Comparison of ENCODE assay signal across 15 cellular contexts in the genomic region with DNA sequence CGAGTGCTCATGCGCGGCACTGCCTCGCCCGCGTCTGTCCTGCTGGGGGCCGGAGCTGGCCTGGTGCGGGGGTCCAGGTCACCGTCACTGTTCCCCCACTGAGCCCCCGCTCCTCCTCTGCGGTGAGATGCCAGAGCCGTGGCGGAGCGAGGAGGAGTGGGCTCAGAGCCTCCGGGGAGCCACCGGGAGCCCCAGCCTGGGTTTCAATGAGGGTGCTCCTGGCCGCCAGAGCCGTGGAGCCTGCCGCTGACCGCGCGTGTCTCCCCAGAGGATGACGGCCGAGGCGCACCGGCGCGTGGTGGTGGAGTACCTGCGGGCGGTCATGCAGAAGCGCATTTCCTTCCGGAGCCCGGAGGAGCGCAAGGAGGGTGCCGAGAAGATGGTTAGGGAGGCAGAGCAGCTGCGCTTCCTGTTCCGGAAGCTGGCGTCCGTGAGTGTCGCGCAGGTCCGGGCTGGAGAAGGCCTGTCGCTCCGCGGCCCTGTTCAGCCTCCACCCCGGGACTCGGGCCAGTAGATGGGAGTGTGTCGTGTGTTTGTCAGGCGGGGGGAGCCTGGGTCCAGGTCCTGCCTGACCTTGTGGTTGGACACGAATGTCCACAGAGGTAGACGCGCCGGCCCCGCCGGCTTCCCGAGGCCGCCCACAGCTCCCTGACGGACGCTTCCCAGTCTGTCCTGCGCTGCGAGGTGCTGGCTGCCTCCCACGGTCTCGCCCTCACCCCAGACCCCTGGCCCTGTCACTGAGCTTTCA. TPM values are rescaled to one million over a fixed set of nuclear protein-coding genes. Genes with fewer than 3 reads are reported as not detected.
DNase-seq lines count a peak whose midpoint lies in the region; ATAC-seq and TF ChIP-seq lines count a peak whose summit lies in the region.
"Had no signal": no experiment of that assay in that cellular context is flagged by ENCODE, and none has a peak within 500 bp of the region (broad histone marks: within the 10 kb centered on the region; RNA-seq: fewer than 3 reads in every experiment).

No MANE protein-coding gene starts in this region.

- no peak overlapping the region for H3K23ac ChIP-seq in H9 (ENCODE audit: insufficient read length, low read depth, low read length)

- H3K36me3 Mint-ChIP-seq in H9 (ENCODE audit: insufficient read depth in 1 of 3, low read depth in 3 of 3) (peaks cover 10 to 35% (median 32%) of the 10 kb centered on the region in 3 experiments; a peak in 6 of 7 replicates), glutamatergic neuron (ENCODE audit: unreplicated experiment) (peaks cover 2% of the 10 kb centered on the region)

- no peak for TF ChIP-seq POLR2A in sigmoid colon (IDR thresholded peaks at IDR 0.05)

- H3K27ac Mint-ChIP-seq in H9 (peak overlapping the region in 2 of 3 experiments; percentile 65 to 79; a peak in 2 of 7 replicates), glutamatergic neuron (ENCODE audit: unreplicated experiment) (no peak overlapping the region)
- H3K27ac Mint-ChIP-seq: mesothelial cell of epicardium had no signal

- H3K27ac ChIP-seq in H9 (ENCODE audit: insufficient read length, low read depth, low read length) (no peak overlapping the region), sigmoid colon (no peak overlapping the region)
- H3K27ac ChIP-seq: 22Rv1, esophagus squamous epithelium had no signal

- no peak overlapping the region for H2BK120ac ChIP-seq in H9 (ENCODE audit: low read depth, low read length, poor library complexity, severe bottlenecking)

- no peaks in the 10 kb centered on the region for H3K79me1 ChIP-seq in H9 (ENCODE audit: insufficient read depth, low read depth, low read length, poor library complexity, severe bottlenecking)

- peak; percentile 30 for DNase-seq in activated CD4-positive, CD25-positive, alpha-beta regulatory T cell treated with anti-CD3 and anti-CD28 coated beads, Interleukin-2, amount 50 U/mL, for 72 hours
- no peak for DNase-seq in H9
- peak; percentile 12 for DNase-seq in glutamatergic neuron
- peak; percentile 61 for DNase-seq in sigmoid colon
- no peak for DNase-seq in Kasumi-1 (lab: John Stamatoyannopoulos, UW)
- DNase-seq in NCI-H1417 (lab: John Stamatoyannopoulos, UW), result no peak
- DNase-seq in GM19238 (ENCODE audit: insufficient read length, low spot score), result no peak
- DNase-seq: C1 segment of cervical spinal cord, esophagus squamous epithelium, NCI-H2107, NCI-H526 treated with DMSO at 0.1 percent for 48 hours, SW 1271 had no signal

- no peak overlapping the region for H4K91ac ChIP-seq in H9 (ENCODE audit: insufficient read length, low read depth, low read length)

- no peak overlapping the region for H3K4me3 ChIP-seq in sigmoid colon

- H3K27me3 Mint-ChIP-seq in H9 (ENCODE audit: low read depth) (no peaks in the 10 kb centered on the region), glutamatergic neuron (ENCODE audit: unreplicated experiment) (peaks cover 1% of the 10 kb centered on the region)

- H3K27me3 ChIP-seq in H9 (ENCODE audit: insufficient read depth, low read length), result no peaks in the 10 kb centered on the region
- no peaks in the 10 kb centered on the region for H3K27me3 ChIP-seq in sigmoid colon
- H3K27me3 ChIP-seq: esophagus squamous epithelium had no signal

- no peak overlapping the region for H2BK5ac ChIP-seq in H9 (ENCODE audit: insufficient read length, low read length)

- no peak overlapping the region for H4K5ac ChIP-seq in H9 (ENCODE audit: insufficient read length, low read depth, low read length)

- H2BK15ac ChIP-seq in H9 (ENCODE audit: low read depth, low read length), result no peak overlapping the region

- no peak for TF ChIP-seq CTCF in H9 (conservative IDR thresholded peaks at IDR 0.05)
- no peak for TF ChIP-seq CTCF in glutamatergic neuron (IDR thresholded peaks at IDR 0.05; ENCODE audit: partially characterized antibody, unreplicated experiment)
- TF ChIP-seq CTCF in sigmoid colon (IDR thresholded peaks at IDR 0.05), result no peak

- no peaks in the 10 kb centered on the region for H3K9me3 ChIP-seq in H9 (ENCODE audit: control insufficient read depth, low read depth, low read length)
- H3K9me3 ChIP-seq in sigmoid colon, result no peaks in the 10 kb centered on the region
- H3K9me3 ChIP-seq: esophagus squamous epithelium had no signal

- WGBS in H9 (ENCODE audit: extremely low coverage, insufficient read length, low lambda C conversion rate), result no CpG with 5 or more reads among the region's 63 CpGs
- 95 to 96% methylated on average over 63 of the region's 63 CpGs for WGBS in sigmoid colon, 2 donors

- H4K8ac ChIP-seq in H9 (replicated peaks; ENCODE audit: insufficient read length, low read depth, low read length), result no peak overlapping the region

- ATAC-seq in activated CD4-positive, CD25-positive, alpha-beta regulatory T cell treated with anti-CD3 and anti-CD28 coated beads, Interleukin-2, amount 50 U/mL, for 24 hours, result no peak

- H3T11ph ChIP-seq in H9 (ENCODE audit: low read length), result no peak overlapping the region

- intact Hi-C loops in sigmoid colon (cut with DNase I), result no loop called here

- no peaks in the 10 kb centered on the region for H3K23me2 ChIP-seq in H9 (ENCODE audit: insufficient read length, low read depth, low read length, poor library complexity, severe bottlenecking)

- no peak overlapping the region for H2BK12ac ChIP-seq in H9 (ENCODE audit: insufficient read length, low read depth, low read length)

- H3K4me1 Mint-ChIP-seq in H9 (no peaks in the 10 kb centered on the region), glutamatergic neuron (ENCODE audit: low read depth, unreplicated experiment) (no peaks in the 10 kb centered on the region)
- H3K4me1 Mint-ChIP-seq: mesothelial cell of epicardium had no signal

- H3K4ac ChIP-seq in H9 (ENCODE audit: low read depth, low read length), result no peak overlapping the region

- H2BK20ac ChIP-seq in H9 (ENCODE audit: low read depth, low read length, poor library complexity, severe bottlenecking), result no peak overlapping the region

- H3K36me3 ChIP-seq in sigmoid colon, result peaks cover 5 to 74% (median 40%) of the 10 kb centered on the region in 4 donors

- no peak overlapping the region for H2AFZ ChIP-seq in H9 (ENCODE audit: low read length)

- H3K9ac ChIP-seq in H9 (ENCODE audit: extremely low read depth, insufficient read length, low read length), result no peak overlapping the region

- no peaks in the 10 kb centered on the region for H3K9me3 Mint-ChIP-seq in H9
- no peaks in the 10 kb centered on the region for H3K9me3 Mint-ChIP-seq in glutamatergic neuron (ENCODE audit: unreplicated experiment)
- H3K9me3 Mint-ChIP-seq: mesothelial cell of epicardium had no signal

- no peak for TF ChIP-seq EP300 in sigmoid colon (IDR thresholded peaks at IDR 0.05)

- H3K14ac ChIP-seq in H9 (ENCODE audit: insufficient read depth, low read length), result no peak overlapping the region

- H3K56ac ChIP-seq in H9 (ENCODE audit: insufficient read length, low read depth, low read length), result no peak overlapping the region

- no peaks in the 10 kb centered on the region for H4K20me1 ChIP-seq in H9 (ENCODE audit: control insufficient read depth, insufficient read depth, insufficient read length)

- no peaks in the 10 kb centered on the region for H3K79me2 ChIP-seq in H9 (ENCODE audit: insufficient read depth, low read length)

- H3K18ac ChIP-seq in H9 (ENCODE audit: insufficient read length, low read depth, low read length), result no peak overlapping the region

- no peaks in the 10 kb centered on the region for H3K4me1 ChIP-seq in H9 (ENCODE audit: insufficient read depth, low read length)
- no peaks in the 10 kb centered on the region for H3K4me1 ChIP-seq in sigmoid colon
- H3K4me1 ChIP-seq: esophagus squamous epithelium had no signal

- no peak overlapping the region for H3K4me2 ChIP-seq in H9 (ENCODE audit: insufficient read depth, insufficient read length, low read length)

- no peak overlapping the region for H2AK5ac ChIP-seq in H9 (ENCODE audit: insufficient read length, low read length)

- H3K4me3 Mint-ChIP-seq in H9, result no peak overlapping the region
- H3K4me3 Mint-ChIP-seq in glutamatergic neuron (ENCODE audit: unreplicated experiment), result no peak overlapping the region
- H3K4me3 Mint-ChIP-seq: mesothelial cell of epicardium had no signal

RNA-seq across cellular contexts. Expression of a gene that starts 22.0 kb away (rescaled TPM):
- total RNA-seq in H9 (2021), result 36.7 and 37.6 TPM in 2 replicates
- total RNA-seq in glutamatergic neuron (ENCODE audit: unreplicated experiment), result 55.4 TPM
- total RNA-seq in sigmoid colon, result 10 to 100 TPM; 45.7 to 68.7 (median 48.5) TPM
- 10 to 100 TPM; 18.6 to 60.9 (median 36.1) TPM for polyA plus RNA-seq in sigmoid colon

RNA-seq across cellular contexts. Expression of a gene that starts 59.2 kb away (rescaled TPM):
- 0.75 and 0.85 TPM in 2 replicates for total RNA-seq in H9 (2021)
- total RNA-seq in glutamatergic neuron (ENCODE audit: unreplicated experiment), result 1.1 TPM
- 1 to 10 TPM in 3 of 4 donors, under 1 TPM in 1; 0.83 to 2.5 (median 2.4) TPM for total RNA-seq in sigmoid colon
- 10 to 100 TPM; 12.0 to 51.3 (median 19.9) TPM for polyA plus RNA-seq in sigmoid colon

Comparison
In these comparisons a context has a peak if more than half of its experiments do, and no peak if none do; other contexts are left out.
1. DNase-seq: peak in activated CD4-positive, CD25-positive, alpha-beta regulatory T cell treated with anti-CD3 and anti-CD28 coated beads, Interleukin-2, amount 50 U/mL, for 72 hours (single experiment), glutamatergic neuron (single experiment) and sigmoid colon (single experiment); none in H9 (single experiment), Kasumi-1 (0 of 2), NCI-H1417 (0 of 3) and GM19238 (single experiment).